17 cellular contexts compared by ENCODE assay signal in the genomic region with DNA sequence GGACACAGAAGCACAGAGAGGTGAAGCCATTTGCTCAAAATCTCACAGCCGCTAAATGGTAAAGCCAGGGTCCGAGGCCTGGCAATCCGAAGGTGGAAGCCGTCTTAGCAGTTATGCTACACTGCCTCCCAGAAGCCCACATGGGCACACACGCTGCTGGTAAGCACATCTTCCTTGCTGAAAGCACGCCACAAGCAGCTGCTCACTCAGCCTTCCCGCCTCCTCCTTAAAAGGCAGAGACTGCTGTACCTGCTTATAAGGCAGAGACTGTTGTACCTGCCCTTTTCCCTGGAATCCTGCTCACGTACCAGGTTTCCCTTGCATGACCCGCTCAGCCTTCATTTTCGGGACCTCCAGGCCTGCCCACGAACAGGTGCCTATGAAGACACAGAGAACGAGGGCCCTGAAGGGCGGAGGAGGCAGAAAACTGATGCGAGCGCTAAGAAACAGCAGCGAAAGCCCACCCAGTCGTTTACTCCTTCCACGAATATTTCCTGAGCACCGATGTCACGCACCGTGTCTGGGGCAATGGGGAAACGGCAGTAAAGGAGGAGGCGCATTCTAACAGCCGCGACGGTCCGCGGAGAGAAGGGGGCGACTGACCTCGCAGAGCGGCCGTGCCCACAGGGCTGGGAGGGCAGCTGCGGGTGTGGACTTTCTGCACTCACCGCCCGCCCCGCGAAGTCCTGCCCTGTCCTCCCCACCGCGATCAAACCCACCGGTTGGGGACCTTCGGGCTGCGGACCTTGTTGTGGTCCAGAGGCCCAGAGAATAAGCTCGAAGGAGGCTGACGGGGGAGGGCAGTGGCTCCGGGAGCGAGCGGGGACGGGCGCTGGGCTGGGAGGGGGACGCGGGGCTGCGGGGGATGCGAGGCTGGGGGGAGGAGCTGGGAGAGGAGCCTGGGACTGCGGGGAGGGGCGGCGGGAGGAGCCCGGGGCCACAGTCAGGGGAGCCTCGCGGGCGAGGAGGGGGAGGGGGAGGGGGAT. TPM values are rescaled to one million over a fixed set of nuclear protein-coding genes. Genes with fewer than 3 reads are reported as not detected.
DNase-seq lines count a peak whose midpoint lies in the region; ATAC-seq and TF ChIP-seq lines count a peak whose summit lies in the region.
"Had no signal": no experiment of that assay in that cellular context is flagged by ENCODE, and none has a peak within 500 bp of the region (broad histone marks: within the 10 kb centered on the region; RNA-seq: fewer than 3 reads in every experiment).

No MANE protein-coding gene starts in this region.

- intact Hi-C loops in testis (cut with DNase I; ENCODE audit: low total_unique reads) = loop anchor here (5.0 kb wide), 1 partner anchor 750 kb away; no protein-coding TSS in a partner anchor

- 49 to 69% methylated on average over 41 to 53 of the region's 60 CpGs for WGBS in testis, 2 donors

- H3K9me3 ChIP-seq in testis = no peaks in the 10 kb centered on the region
- H3K9me3 ChIP-seq: right lobe of liver, thoracic aorta had no signal

- DNase-seq in activated gamma-delta T cell (lab: John Stamatoyannopoulos, UW) (peak; percentile 13), activated gamma-delta T cell treated with Interleukin-2 at 50 U/mL for 16 hours (no peak), NCI-H526 treated with DMSO at 0.1 percent for 48 hours (lab: John Stamatoyannopoulos, UW) (peak; percentile 59), islet precursor cell (peak; percentile 50), testis (no peak), NCI-H1436 treated with DMSO at 0.1 percent for 48 hours (lab: John Stamatoyannopoulos, UW) (no peak)
- DNase-seq: GDM1; mesendoderm; naive thymus-derived CD4-positive, alpha-beta T cell; PC-3; right lobe of liver; SHP77 had no signal

- TF ChIP-seq CTCF in testis (IDR thresholded peaks at IDR 0.05) = no peak

- no peaks in the 10 kb centered on the region for H3K36me3 ChIP-seq in testis (ENCODE audit: low read depth, missing control alignments)
- H3K36me3 ChIP-seq: right lobe of liver, thoracic aorta had no signal

- no peak for ATAC-seq in GM21717 (IDR thresholded peaks at IDR 0.05; ENCODE audit: unreplicated experiment)
- ATAC-seq: HCT116; naive thymus-derived CD4-positive, alpha-beta T cell; PC-3 had no signal

- TF ChIP-seq POLR2A in testis (IDR thresholded peaks at IDR 0.05) = no peak

- H3K4me3 ChIP-seq in testis = peak overlapping the region; percentile 13 to 24
- H3K4me3 ChIP-seq: right lobe of liver, thoracic aorta had no signal

- H3K4me1 ChIP-seq in testis = no peaks in the 10 kb centered on the region
- H3K4me1 ChIP-seq: parathyroid adenoma, right lobe of liver had no signal

- no peaks in the 10 kb centered on the region for H3K27me3 ChIP-seq in testis
- H3K27me3 ChIP-seq: right lobe of liver had no signal

- no peak overlapping the region for H3K27ac ChIP-seq in testis
- H3K27ac ChIP-seq: parathyroid adenoma, right lobe of liver, thoracic aorta had no signal

RNA-seq across cellular contexts. Expression of a gene that starts 12.9 kb away (rescaled TPM):
- total RNA-seq in testis = 100 to 1,000 TPM in 1 of 2 donors, 10 to 100 TPM in 1; 43.4 to 154 TPM
- 142 TPM for polyA plus RNA-seq in testis (ENCODE audit: insufficient read depth, low read depth, low replicate concordance)
- total RNA-seq: bronchial epithelial cell; naive thymus-derived CD4-positive, alpha-beta T cell; PC-3; right lobe of liver; thoracic aorta had no signal
- polyA plus RNA-seq: naive thymus-derived CD4-positive, alpha-beta T cell had no signal

Comparison
In these comparisons a context has a peak if more than half of its experiments do, and no peak if none do; other contexts are left out.
1. DNase-seq: peak in activated gamma-delta T cell (single experiment), NCI-H526 treated with DMSO at 0.1 percent for 48 hours (single experiment) and islet precursor cell (single experiment); none in activated gamma-delta T cell treated with Interleukin-2 at 50 U/mL for 16 hours (single experiment), testis (single experiment) and NCI-H1436 treated with DMSO at 0.1 percent for 48 hours (single experiment).